ENCODE assay signal across 17 cellular contexts in the genomic region with DNA sequence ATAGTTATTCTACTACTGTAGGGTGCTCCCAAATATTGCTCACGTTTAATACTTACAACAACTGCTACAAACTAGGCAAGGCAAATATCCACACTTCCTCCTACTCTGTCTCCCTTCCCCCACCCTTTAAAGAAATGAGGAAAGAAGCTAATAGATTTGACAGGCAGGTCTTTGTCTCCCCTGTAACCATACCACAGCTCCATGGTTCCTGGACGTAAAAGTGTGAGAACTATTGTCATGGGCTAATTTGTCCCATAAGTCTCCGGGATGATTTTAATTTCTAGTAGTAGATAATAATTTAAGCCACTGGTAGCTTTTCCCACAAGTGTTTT. TPM values are rescaled to one million over a fixed set of nuclear protein-coding genes. Genes with fewer than 3 reads are reported as not detected.
DNase-seq lines count a peak whose midpoint lies in the region; ATAC-seq, FAIRE-seq and TF ChIP-seq lines count a peak whose summit lies in the region.
"Had no signal": no experiment of that assay in that cellular context is flagged by ENCODE, and none has a peak within 500 bp of the region (broad histone marks: within the 10 kb centered on the region; RNA-seq: fewer than 3 reads in every experiment).

No MANE protein-coding gene starts in this region.

- H4K20me1 ChIP-seq in GM12878 (ENCODE audit: control insufficient read depth, insufficient read depth), result no peaks in the 10 kb centered on the region; the same call in 1 of the 2 replicates

- 85% methylated on average over 3 of the region's 3 CpGs for WGBS in GM12878 (ENCODE audit: insufficient coverage, insufficient replicate concordance, low lambda C conversion rate, missing lambda C conversion rate)

- no peak for TF ChIP-seq POLR2A in NB4 (IDR thresholded peaks at IDR 0.05; ENCODE audit: extremely low read depth, insufficient read length)
- no peak for TF ChIP-seq POLR2A in GM12878 (IDR thresholded peaks at IDR 0.05; ENCODE audit: low read depth, low read length)

- peaks cover 41% of the 10 kb centered on the region for H3K79me2 ChIP-seq in GM12878 (ENCODE audit: control insufficient read depth, insufficient read depth, low read length)
- H3K79me2 ChIP-seq: parathyroid adenoma had no signal

- SMC1A ChIA-PET in GM12878 (lab: Charles Lee; ENCODE audit: uncharacterized antibody, unreplicated experiment), result interaction anchor here (0.7 to 16.9 kb wide), 15 partner anchors 10 to 555 kb away, joined by 3 to 408 read pairs (median 4); no protein-coding TSS in a partner anchor

- no peak for TF ChIP-seq CTCF in NB4 (IDR thresholded peaks at IDR 0.05; ENCODE audit: low read depth, low read length)
- TF ChIP-seq CTCF in GM12878 (IDR thresholded peaks at IDR 0.05 in 2 of 3, conservative IDR thresholded peaks at IDR 0.05 in 1 of 3; ENCODE audit: control insufficient read depth in 2 of 3, extremely low read depth in 1 of 3, insufficient read depth in 1 of 3, low read depth in 3 of 3, low read length in 3 of 3), result no peak
- no peak for TF ChIP-seq CTCF in osteocyte (IDR thresholded peaks at IDR 0.05)

- TF ChIP-seq RAD21 in GM12878 (IDR thresholded peaks at IDR 0.05; ENCODE audit: insufficient read depth, low read depth, low read length), result no peak

- ATAC-seq in GM12878 (no peak), esophagus mucosa (no peak)

- peak overlapping the region; percentile 92; the same call in 1 of the 2 replicates for H3K4me2 ChIP-seq in GM12878 (ENCODE audit: control insufficient read depth, insufficient read depth)

- H2AFZ ChIP-seq in GM12878 (ENCODE audit: control insufficient read depth, low read depth, low read length), result no peak overlapping the region

- TF ChIP-seq EP300 in GM12878 (IDR thresholded peaks at IDR 0.05; ENCODE audit: borderline replicate concordance in 1 of 2, control insufficient read depth in 1 of 2, low read depth in 2 of 2, low read length in 2 of 2), result no peak

- POLR2A ChIA-PET in GM12878 (lab: Charles Lee), result interaction anchor here (0.6 to 1.1 kb wide), 3 partner anchors 59 to 370 kb away, joined by 3 to 5 read pairs (median 4); no protein-coding TSS in a partner anchor

- H3K4me1 ChIP-seq in GM12878 (ENCODE audit: control insufficient read depth, insufficient read depth, low read length), result peaks cover 7% of the 10 kb centered on the region
- H3K4me1 ChIP-seq in SJCRH30, result no peaks in the 10 kb centered on the region
- H3K4me1 ChIP-seq: parathyroid adenoma had no signal

- FAIRE-seq in GM12878 (lab: Jason Lieb, UNC), result no peak

- H3K27me3 Mint-ChIP-seq in activated T-cell treated with anti-CD3 and anti-CD28 coated beads, Interleukin-2, amount 50 U/mL, for 24 hours, result no peaks in the 10 kb centered on the region
- no peaks in the 10 kb centered on the region for H3K27me3 Mint-ChIP-seq in osteocyte (ENCODE audit: unreplicated experiment)

- H3K27me3 ChIP-seq in GM12878 (replicated peaks in 1 of 2; ENCODE audit: control insufficient read depth in 2 of 2, insufficient read depth in 2 of 2, low read length in 1 of 2) (no peaks in the 10 kb centered on the region), SJCRH30 (no peaks in the 10 kb centered on the region)
- H3K27me3 ChIP-seq: gastroesophageal sphincter had no signal

- H3K9ac ChIP-seq in GM12878 (ENCODE audit: control insufficient read depth, insufficient read depth, low read length), result no peak overlapping the region
- H3K9ac ChIP-seq: parathyroid adenoma had no signal

- H3K9me3 ChIP-seq in GM12878 (replicated peaks; ENCODE audit: control insufficient read depth, insufficient read depth, low read length), result no peaks in the 10 kb centered on the region
- no peaks in the 10 kb centered on the region for H3K9me3 ChIP-seq in SJCRH30 (replicated peaks)
- H3K9me3 ChIP-seq: gastroesophageal sphincter had no signal

- H3K9me3 Mint-ChIP-seq in activated T-cell treated with anti-CD3 and anti-CD28 coated beads, Interleukin-2, amount 50 U/mL, for 24 hours, result no peaks in the 10 kb centered on the region
- no peaks in the 10 kb centered on the region for H3K9me3 Mint-ChIP-seq in osteocyte (ENCODE audit: unreplicated experiment)

- RAD21 ChIA-PET in GM12878 (lab: Charles Lee; ENCODE audit: unreplicated experiment), result interaction anchor here (0.8 to 6.0 kb wide), 7 partner anchors 7 to 223 kb away, joined by 3 to 53 read pairs (median 4); no protein-coding TSS in a partner anchor

- H3K4me3 Mint-ChIP-seq in activated T-cell treated with anti-CD3 and anti-CD28 coated beads, Interleukin-2, amount 50 U/mL, for 24 hours, result peak overlapping the region; percentile 87
- peak overlapping the region; percentile 29 for H3K4me3 Mint-ChIP-seq in osteocyte (ENCODE audit: unreplicated experiment)

- CTCF ChIA-PET in GM12878 (lab: Yijun Ruan, JAX), result interaction anchor here (0.6 to 6.9 kb wide), 16 partner anchors 8 to 1509 kb away, joined by 3 to 120 read pairs (median 4); no protein-coding TSS in a partner anchor

- no TSS peak for BruUV-seq in GM12878 (replicated peaks; lab: Mats Ljungman, UMichigan)

- H3K4me3 ChIP-seq in NB4 (ENCODE audit: low read depth, low read length) (no peak overlapping the region), GM12878 (no peak overlapping the region), SJCRH30 (no peak overlapping the region)

- H3K4me1 Mint-ChIP-seq in activated T-cell treated with anti-CD3 and anti-CD28 coated beads, Interleukin-2, amount 50 U/mL, for 24 hours (ENCODE audit: low read depth), result peaks cover 41% of the 10 kb centered on the region
- peaks cover 27% of the 10 kb centered on the region for H3K4me1 Mint-ChIP-seq in osteocyte (ENCODE audit: unreplicated experiment)

- H3K27ac Mint-ChIP-seq in activated T-cell treated with anti-CD3 and anti-CD28 coated beads, Interleukin-2, amount 50 U/mL, for 24 hours, result peak overlapping the region; percentile 19
- no peak overlapping the region for H3K27ac Mint-ChIP-seq in osteocyte (ENCODE audit: unreplicated experiment)

- no peak for DNase-seq in activated T-cell treated with anti-CD3 and anti-CD28 coated beads, Interleukin-2, amount 50 U/mL, for 24 hours
- no peak for DNase-seq in activated T-cell treated with anti-CD3 and anti-CD28 coated beads, Interleukin-2, amount 50 U/mL, for 1 hour
- DNase-seq in NB4 (ENCODE audit: low read depth) (peak; percentile 55), GM12878 (ENCODE audit: low read depth, low spot score) (no peak), osteocyte (ENCODE audit: extremely low spot score, unreplicated experiment) (no peak), SJCRH30 (no peak), DMS 273 (lab: John Stamatoyannopoulos, UW; ENCODE audit: unreplicated experiment) (no peak)
- DNase-seq: activated CD4-positive, alpha-beta T cell treated with anti-CD3 and anti-CD28 coated beads for 1 hour; activated gamma-delta T cell; MM.1S; NCI-H2171; NK-92 treated with Interleukin-12 subunit alpha and Interleukin-12 subunit beta, amount 100 ng/mL, for 24 hours had no signal

- H3K27ac ChIP-seq in GM12878 (ENCODE audit: control insufficient read depth, insufficient read depth) (no peak overlapping the region), SJCRH30 (no peak overlapping the region)
- H3K27ac ChIP-seq: cardiac muscle cell, SK-N-MC had no signal

- in situ Hi-C loops in GM12878 (cut with MboI), result loop anchor here (10.0 kb wide), 2 partner anchors 560 to 580 kb away; a partner anchor contains a TSS

- no peaks in the 10 kb centered on the region; a peak in 1 of 4 replicates for H3K36me3 ChIP-seq in GM12878 (ENCODE audit: control insufficient read depth in 2 of 2, insufficient read depth in 2 of 2, low read length in 1 of 2)
- H3K36me3 ChIP-seq in SJCRH30, result peaks cover 6% of the 10 kb centered on the region

- peaks cover 35% of the 10 kb centered on the region for H3K36me3 Mint-ChIP-seq in activated T-cell treated with anti-CD3 and anti-CD28 coated beads, Interleukin-2, amount 50 U/mL, for 24 hours (ENCODE audit: low read depth)
- H3K36me3 Mint-ChIP-seq in osteocyte (ENCODE audit: unreplicated experiment), result peaks cover under 1% of the 10 kb centered on the region

- intact Hi-C loops in GM12878 (cut with micrococcal nuclease; ENCODE audit: unreplicated experiment), result loop anchor here (5.0 to 10.0 kb wide), 2 partner anchors 360 to 557 kb away; a partner anchor contains a TSS

TF ChIP-seq in GM12878, 131 proteins besides CTCF, POLR2A, EP300 and RAD21 (continues in another document):
- TF ChIP-seq FOS (IDR thresholded peaks at IDR 0.05; ENCODE audit: borderline replicate concordance, extremely low read depth, insufficient read length) (no peak), RFX5 (IDR thresholded peaks at IDR 0.05; ENCODE audit: low read depth, low read length) (no peak)
- TF ChIP-seq, protein P1, sequence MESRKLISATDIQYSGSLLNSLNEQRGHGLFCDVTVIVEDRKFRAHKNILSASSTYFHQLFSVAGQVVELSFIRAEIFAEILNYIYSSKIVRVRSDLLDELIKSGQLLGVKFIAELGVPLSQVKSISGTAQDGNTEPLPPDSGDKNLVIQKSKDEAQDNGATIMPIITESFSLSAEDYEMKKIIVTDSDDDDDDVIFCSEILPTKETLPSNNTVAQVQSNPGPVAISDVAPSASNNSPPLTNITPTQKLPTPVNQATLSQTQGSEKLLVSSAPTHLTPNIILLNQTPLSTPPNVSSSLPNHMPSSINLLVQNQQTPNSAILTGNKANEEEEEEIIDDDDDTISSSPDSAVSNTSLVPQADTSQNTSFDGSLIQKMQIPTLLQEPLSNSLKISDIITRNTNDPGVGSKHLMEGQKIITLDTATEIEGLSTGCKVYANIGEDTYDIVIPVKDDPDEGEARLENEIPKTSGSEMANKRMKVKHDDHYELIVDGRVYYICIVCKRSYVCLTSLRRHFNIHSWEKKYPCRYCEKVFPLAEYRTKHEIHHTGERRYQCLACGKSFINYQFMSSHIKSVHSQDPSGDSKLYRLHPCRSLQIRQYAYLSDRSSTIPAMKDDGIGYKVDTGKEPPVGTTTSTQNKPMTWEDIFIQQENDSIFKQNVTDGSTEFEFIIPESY (IDR thresholded peaks at IDR 0.05), result no peak

RNA-seq across cellular contexts. Expression of a gene that starts 1.2 kb away (rescaled TPM):
- total RNA-seq in GM12878 (2013; cell fraction: nucleolus; rRNA removed), result 67.1 and 69.2 TPM in 2 replicates
- total RNA-seq in GM12878 (2014; rRNA removed) (71.8 and 75.9 TPM in 2 replicates), GM12878 (2014; rRNA removed; fragmentation: Illumina TruSeq; extraction: Trizol) (51.0 and 53.2 TPM in 2 replicates), GM12878 (2021) (69.4 and 72.6 TPM in 2 replicates), osteocyte (17.4 and 19.3 TPM in 2 replicates), esophagus mucosa (15.4 TPM)
- polyA plus RNA-seq in GM12878 (2011; ENCODE audit: low read depth), result 31.0 TPM
- polyA plus RNA-seq in GM12878 (2011; rRNA removed) (65.8 and 67.0 TPM in 2 replicates), GM12878 (2014; fragmentation: Illumina TruSeq; extraction: Trizol) (61.8 and 63.7 TPM in 2 replicates), GM12878 (2014; fragmentation: Nextera tagmentation; extraction: Ambion mirVana) (10 to 100 TPM; 40.7 to 45.8 TPM), GM12878 (2014; rRNA removed) (66.4 and 78.0 TPM in 2 replicates), GM12878 (2016; fragmentation: Nextera tagmentation; extraction: Ambion mirVana) (10 to 100 TPM; 63.3 to 67.6 TPM)
- polyA plus RNA-seq in GM12878 (2011; cell fraction: cytosol; rRNA removed), result 37.8 and 41.4 TPM in 2 replicates
- 79.0 and 107 TPM in 2 replicates for polyA plus RNA-seq in GM12878 (2011; cell fraction: nucleus; rRNA removed)
- 44.9 and 69.6 TPM in 2 replicates for polyA plus RNA-seq in GM12878 (2012)
- 31.7 and 38.3 TPM in 2 replicates for polyA minus RNA-seq in GM12878 (2011; rRNA and poly(A)+ RNA removed)
- polyA minus RNA-seq in GM12878 (2011; cell fraction: cytosol; rRNA and poly(A)+ RNA removed), result 13.1 and 19.1 TPM in 2 replicates
- polyA minus RNA-seq in GM12878 (2011; cell fraction: nucleus; rRNA and poly(A)+ RNA removed), result 23.1 and 39.6 TPM in 2 replicates
- 25.3 and 28.3 TPM in 2 replicates for total RNA-seq in SJCRH30 (2014; rRNA removed; shearing (Covaris generic))
